8 cellular contexts compared by ENCODE assay signal in genomic region chr3:185558395-185558794, GRCh38. TPM values are rescaled to one million over a fixed set of nuclear protein-coding genes. Genes with fewer than 3 reads are reported as not detected.
DNase-seq lines count a peak whose midpoint lies in the region; ATAC-seq, FAIRE-seq and TF ChIP-seq lines count a peak whose summit lies in the region.

No MANE protein-coding gene starts in this region.

- H3K4me3 ChIP-seq in left lung: no peak overlapping the region
- H3K4me3 ChIP-seq in upper lobe of left lung: no peak overlapping the region

- H3K4me3 Mint-ChIP-seq in WTC11: no peak overlapping the region

- peak in 1 of 4 donors; percentile 61 for TF ChIP-seq EP300 in upper lobe of left lung (IDR thresholded peaks at IDR 0.05)

- intact Hi-C loops in left lung (cut with DNase I): no loop called here

- no peak for TF ChIP-seq CTCF in WTC11 (IDR thresholded peaks at IDR 0.05)
- no peak for TF ChIP-seq CTCF in left lung (IDR thresholded peaks at IDR 0.05)
- TF ChIP-seq CTCF in upper lobe of left lung (IDR thresholded peaks at IDR 0.05): no peak

- H3K9me3 ChIP-seq in left lung: no peaks in the 10 kb centered on the region
- no peaks in the 10 kb centered on the region for H3K9me3 ChIP-seq in upper lobe of left lung

- H3K27ac Mint-ChIP-seq in WTC11: peak overlapping the region; percentile 54

- H3K36me3 Mint-ChIP-seq in WTC11: no peaks in the 10 kb centered on the region

- DNase-seq in SIG-M5 treated with dmso at 0.1 percent for 504 hours (lab: John Stamatoyannopoulos, UW; ENCODE audit: unreplicated experiment) (peak; percentile 44), SIG-M5 (lab: John Stamatoyannopoulos, UW) (no peak), WTC11 (ENCODE audit: low spot score) (no peak), left lung (peak in 1 of 2 donors; percentile 64), upper lobe of left lung (peak in 1 of 2 donors; percentile 87), HTR-8/SVneo (ENCODE audit: insufficient read length, low spot score) (no peak)
- no peak for DNase-seq in activated CD4-positive, CD25-positive, alpha-beta regulatory T cell treated with anti-CD3 and anti-CD28 coated beads, Interleukin-2, amount 50 U/mL, for 72 hours

- H3K27ac ChIP-seq in left lung (peak overlapping the region; percentile 65 to 80), upper lobe of left lung (peak overlapping the region; percentile 74 to 85 (median 79))

- H3K36me3 ChIP-seq in left lung (no peaks in the 10 kb centered on the region), upper lobe of left lung (no peaks in the 10 kb centered on the region)

- FAIRE-seq in HTR-8/SVneo (lab: Jason Lieb, UNC): no peak

- POLR2A ChIA-PET in WTC11 (lab: Charles Lee): no interaction called here

- peaks cover 37% of the 10 kb centered on the region for H3K4me1 Mint-ChIP-seq in WTC11

- H3K9me3 Mint-ChIP-seq in WTC11: no peaks in the 10 kb centered on the region

- 68 to 79% methylated on average over 3 of the region's 3 CpGs for WGBS in upper lobe of left lung, 2 donors

- peaks cover 16% of the 10 kb centered on the region; the same call in 1 of the 2 replicates for H3K27me3 Mint-ChIP-seq in WTC11 (ENCODE audit: low read depth)

- peaks cover 0 to 17% of the 10 kb centered on the region in 2 donors for H3K4me1 ChIP-seq in left lung
- peaks cover 7 to 27% (median 15%) of the 10 kb centered on the region in 4 donors for H3K4me1 ChIP-seq in upper lobe of left lung

- ATAC-seq in WTC11 (no peak), left lung (peak; percentile 70), upper lobe of left lung (ENCODE audit: low FRiP score in 2 of 2) (peak; percentile 57 to 86), GM18502 (IDR thresholded peaks at IDR 0.05; ENCODE audit: poor library complexity, unreplicated experiment) (no peak)

- CTCF ChIA-PET in WTC11 (lab: Charles Lee): interaction anchor here (1.0 to 4.0 kb wide), 14 partner anchors 11 to 195 kb away, joined by 3 to 76 read pairs (median 6); partner anchors contain the start of genes MAP3K13, SENP2 and TMEM41A

- TF ChIP-seq POLR2A in upper lobe of left lung (IDR thresholded peaks at IDR 0.05): no peak

- H3K27me3 ChIP-seq in left lung (peaks cover 0 to 14% of the 10 kb centered on the region in 2 donors), upper lobe of left lung (no peaks in the 10 kb centered on the region)

TF ChIP-seq in WTC11, 78 proteins besides CTCF, POLR2A, EP300 and RAD21:
- TF ChIP-seq SMAD3 (CRISPR knock-in tag; IDR thresholded peaks at IDR 0.05; ENCODE audit: borderline replicate concordance) (no peak), JAZF1 (CRISPR knock-in tag; IDR thresholded peaks at IDR 0.05) (no peak), ZNF512 (CRISPR knock-in tag; IDR thresholded peaks at IDR 0.05; ENCODE audit: borderline replicate concordance) (no peak), ZNF263 (CRISPR knock-in tag; IDR thresholded peaks at IDR 0.05; ENCODE audit: low read depth) (no peak), STAT6 (CRISPR knock-in tag; conservative IDR thresholded peaks at IDR 0.05; ENCODE audit: low read depth) (no peak), ZNF281 (CRISPR knock-in tag; IDR thresholded peaks at IDR 0.05) (no peak), CREM (CRISPR knock-in tag; IDR thresholded peaks at IDR 0.05) (no peak), ELF4 (CRISPR knock-in tag; IDR thresholded peaks at IDR 0.05; ENCODE audit: low read depth) (no peak)

RNA-seq across cellular contexts. Expression of gene LIPH, which starts 6.0 kb away (rescaled TPM):
- total RNA-seq in WTC11 (2021) (0.07 to 0.27 TPM (median 0.11 TPM) in 3 replicates), left lung (10 to 100 TPM; 35.6 to 76.0 TPM), upper lobe of left lung (10 to 100 TPM; 25.9 to 63.1 (median 42.3) TPM)

RNA-seq across cellular contexts. Expression of gene SENP2, which starts 27.7 kb away (rescaled TPM):
- total RNA-seq in WTC11 (2021) (55.0 to 57.2 TPM (median 56.9 TPM) in 3 replicates), left lung (10 to 100 TPM; 31.6 to 34.0 TPM), upper lobe of left lung (10 to 100 TPM; 18.9 to 42.2 (median 31.6) TPM)

RNA-seq across cellular contexts. Expression of gene TMEM41A, which starts 59.6 kb away (rescaled TPM):
- 14.4 to 17.2 TPM (median 15.7 TPM) in 3 replicates for total RNA-seq in WTC11 (2021)
- 10 to 100 TPM; 26.3 to 28.4 TPM for total RNA-seq in left lung
- 10 to 100 TPM; 14.8 to 38.5 (median 24.5) TPM for total RNA-seq in upper lobe of left lung

Comparison
In these comparisons a context has a peak if more than half of its experiments do, and no peak if none do; other contexts are left out.
1. ATAC-seq: peak in left lung (single experiment) and upper lobe of left lung (2 of 2); none in WTC11 (single experiment) and GM18502 (single experiment).
2. RNA of gene LIPH, which starts 6.0 kb away (total RNA-seq): 35.6 to 76.0 TPM in left lung and 25.9 to 63.1 TPM in upper lobe of left lung; 0.07 to 0.27 TPM in WTC11; every median in the first group is over 10 times any median in the second.